1 cellular context compared by ENCODE assay signal in genomic region chr20:49982346-49983122, GRCh38.
A peak's percentile ranks its signal among the peaks of the same experiment; 100 is the strongest.
TF ChIP-seq lines count a peak whose summit lies in the region.

TSS of gene SNAI1 (plus strand) at chr20:49982980. CDS start at chr20:49983060, 80 bp downstream.

TF ChIP-seq in HepG2, 621 proteins besides CTCF, POLR2A, EP300 and RAD21 (continued from another document):
- TF ChIP-seq DMAP1 (CRISPR knock-in tag; IDR thresholded peaks at IDR 0.05) (peak; percentile 90), ZNF709 (CRISPR knock-in tag; IDR thresholded peaks at IDR 0.05) (peak; percentile 98), NFYC (CRISPR knock-in tag; IDR thresholded peaks at IDR 0.05) (peak; percentile 37), AHR (CRISPR knock-in tag; IDR thresholded peaks at IDR 0.05) (peak; percentile 92), STAT5B (CRISPR knock-in tag; IDR thresholded peaks at IDR 0.05) (peak; percentile 84; the same call in 1 of the 2 replicates), SMC3 (IDR thresholded peaks at IDR 0.05; ENCODE audit: low read length) (peak; percentile 13; the same call in 1 of the 2 replicates), RBM39 (IDR thresholded peaks at IDR 0.05; ENCODE audit: low read depth, low read length, poor library complexity, severe bottlenecking) (peak; percentile 2), HOXA5 (CRISPR knock-in tag; IDR thresholded peaks at IDR 0.05) (peak; percentile 93; the same call in 1 of the 2 replicates), ZNF768 (CRISPR knock-in tag; IDR thresholded peaks at IDR 0.05) (peak; percentile 58; the same call in 1 of the 2 replicates), CREB1 (IDR thresholded peaks at IDR 0.05) (peak; percentile 8; the same call in 1 of the 2 replicates), CREB1 (CRISPR knock-in tag; IDR thresholded peaks at IDR 0.05) (no peak), ZNF678 (CRISPR knock-in tag; IDR thresholded peaks at IDR 0.05) (no peak), CENPBD1 (CRISPR knock-in tag; IDR thresholded peaks at IDR 0.05; ENCODE audit: borderline replicate concordance, low read depth) (no peak; the same call in 1 of the 2 replicates), KLF13 (CRISPR knock-in tag; IDR thresholded peaks at IDR 0.05) (peak; percentile 94; the same call in 1 of the 2 replicates), TIGD3 (CRISPR knock-in tag; IDR thresholded peaks at IDR 0.05; ENCODE audit: borderline replicate concordance) (peak; percentile 15; the same call in 1 of the 2 replicates), SRSF9 (IDR thresholded peaks at IDR 0.05; ENCODE audit: borderline replicate concordance, insufficient read depth, low read depth, low read length, poor library complexity, severe bottlenecking) (no peak), MLLT10 (CRISPR knock-in tag; IDR thresholded peaks at IDR 0.05) (no peak), ZNF563 (CRISPR knock-in tag; IDR thresholded peaks at IDR 0.05) (peak; percentile 99), SMAD9 (CRISPR knock-in tag; IDR thresholded peaks at IDR 0.05) (peak; percentile 40; the same call in 1 of the 2 replicates), TAF1 (CRISPR knock-in tag; IDR thresholded peaks at IDR 0.05) (peak; percentile 95), IRF2 (CRISPR knock-in tag; IDR thresholded peaks at IDR 0.05) (0 out of 2 replicates have a peak, but pooled peaks have one; percentile 46), HES4 (CRISPR knock-in tag; IDR thresholded peaks at IDR 0.05; ENCODE audit: borderline replicate concordance) (peak; percentile 95), ZBTB38 (CRISPR knock-in tag; IDR thresholded peaks at IDR 0.05) (peak; percentile 90), HNF1A (IDR thresholded peaks at IDR 0.05; ENCODE audit: low read depth) (no peak), HNF1A (CRISPR knock-in tag; IDR thresholded peaks at IDR 0.05; ENCODE audit: borderline replicate concordance) (peak; percentile 18; the same call in 1 of the 2 replicates), TBP (CRISPR knock-in tag; IDR thresholded peaks at IDR 0.05) (peak; percentile 95; the same call in 1 of the 2 replicates), ZNF501 (CRISPR knock-in tag; IDR thresholded peaks at IDR 0.05) (no peak), RFX3 (CRISPR knock-in tag; IDR thresholded peaks at IDR 0.05) (no peak), SRSF4 (IDR thresholded peaks at IDR 0.05; ENCODE audit: low read depth, low read length, poor library complexity, severe bottlenecking) (no peak), ZBTB10 (CRISPR knock-in tag; IDR thresholded peaks at IDR 0.05; ENCODE audit: borderline replicate concordance) (peak; percentile 85), ZNF569 (CRISPR knock-in tag; IDR thresholded peaks at IDR 0.05; ENCODE audit: borderline replicate concordance) (no peak), RXRB (CRISPR knock-in tag; IDR thresholded peaks at IDR 0.05; ENCODE audit: borderline replicate concordance) (peak; percentile 67; the same call in 1 of the 2 replicates), ZNF770 (CRISPR knock-in tag; IDR thresholded peaks at IDR 0.05) (peak; percentile 78; the same call in 1 of the 2 replicates), TCF7 (IDR thresholded peaks at IDR 0.05; ENCODE audit: low read depth) (no peak), ZFP90 (CRISPR knock-in tag; IDR thresholded peaks at IDR 0.05; ENCODE audit: borderline replicate concordance) (peak; percentile 98), SALL1 (CRISPR knock-in tag; IDR thresholded peaks at IDR 0.05) (peak; percentile 90), NFKBIZ (CRISPR knock-in tag; IDR thresholded peaks at IDR 0.05) (peak; percentile 86; the same call in 1 of the 2 replicates), HNRNPUL1 (IDR thresholded peaks at IDR 0.05; ENCODE audit: low read depth, low read length) (no peak), HDAC6 (IDR thresholded peaks at IDR 0.05; ENCODE audit: low read depth, low read length) (no peak), CENPX (CRISPR knock-in tag; IDR thresholded peaks at IDR 0.05) (no peak), ZNF12 (CRISPR knock-in tag; IDR thresholded peaks at IDR 0.05) (peak; percentile 86), SCMH1 (CRISPR knock-in tag; IDR thresholded peaks at IDR 0.05; ENCODE audit: borderline replicate concordance) (no peak)
- TF ChIP-seq, protein P1, sequence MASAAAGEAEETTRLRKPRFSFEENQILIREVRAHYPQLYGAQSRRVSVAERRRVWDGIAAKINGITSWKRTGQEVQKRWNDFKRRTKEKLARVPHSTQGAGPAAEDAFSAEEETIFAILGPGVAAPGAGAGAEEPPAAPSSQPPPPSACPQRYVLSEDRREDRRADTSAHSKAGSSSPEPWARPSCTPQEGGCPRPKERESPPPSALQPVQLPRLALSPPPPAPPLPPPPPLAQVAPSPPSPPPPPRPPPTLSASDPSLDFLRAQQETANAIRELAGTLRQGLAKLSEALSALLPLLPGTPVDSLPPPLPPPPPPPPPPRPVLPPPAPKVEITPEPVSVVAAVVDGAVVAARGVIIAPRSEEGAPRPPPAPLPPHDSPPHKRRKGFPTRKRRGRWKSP (CRISPR knock-in tag; IDR thresholded peaks at IDR 0.05): peak; percentile 98
- TF ChIP-seq, protein P2, sequence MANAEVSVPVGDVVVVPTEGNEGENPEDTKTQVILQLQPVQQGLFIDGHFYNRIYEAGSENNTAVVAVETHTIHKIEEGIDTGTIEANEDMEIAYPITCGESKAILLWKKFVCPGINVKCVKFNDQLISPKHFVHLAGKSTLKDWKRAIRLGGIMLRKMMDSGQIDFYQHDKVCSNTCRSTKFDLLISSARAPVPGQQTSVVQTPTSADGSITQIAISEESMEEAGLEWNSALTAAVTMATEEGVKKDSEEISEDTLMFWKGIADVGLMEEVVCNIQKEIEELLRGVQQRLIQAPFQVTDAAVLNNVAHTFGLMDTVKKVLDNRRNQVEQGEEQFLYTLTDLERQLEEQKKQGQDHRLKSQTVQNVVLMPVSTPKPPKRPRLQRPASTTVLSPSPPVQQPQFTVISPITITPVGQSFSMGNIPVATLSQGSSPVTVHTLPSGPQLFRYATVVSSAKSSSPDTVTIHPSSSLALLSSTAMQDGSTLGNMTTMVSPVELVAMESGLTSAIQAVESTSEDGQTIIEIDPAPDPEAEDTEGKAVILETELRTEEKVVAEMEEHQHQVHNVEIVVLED (CRISPR knock-in tag; IDR thresholded peaks at IDR 0.05; ENCODE audit: borderline replicate concordance): no peak
- TF ChIP-seq, protein P3, sequence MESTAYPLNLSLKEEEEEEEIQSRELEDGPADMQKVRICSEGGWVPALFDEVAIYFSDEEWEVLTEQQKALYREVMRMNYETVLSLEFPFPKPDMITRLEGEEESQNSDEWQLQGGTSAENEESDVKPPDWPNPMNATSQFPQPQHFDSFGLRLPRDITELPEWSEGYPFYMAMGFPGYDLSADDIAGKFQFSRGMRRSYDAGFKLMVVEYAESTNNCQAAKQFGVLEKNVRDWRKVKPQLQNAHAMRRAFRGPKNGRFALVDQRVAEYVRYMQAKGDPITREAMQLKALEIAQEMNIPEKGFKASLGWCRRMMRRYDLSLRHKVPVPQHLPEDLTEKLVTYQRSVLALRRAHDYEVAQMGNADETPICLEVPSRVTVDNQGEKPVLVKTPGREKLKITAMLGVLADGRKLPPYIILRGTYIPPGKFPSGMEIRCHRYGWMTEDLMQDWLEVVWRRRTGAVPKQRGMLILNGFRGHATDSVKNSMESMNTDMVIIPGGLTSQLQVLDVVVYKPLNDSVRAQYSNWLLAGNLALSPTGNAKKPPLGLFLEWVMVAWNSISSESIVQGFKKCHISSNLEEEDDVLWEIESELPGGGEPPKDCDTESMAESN (CRISPR knock-in tag; conservative IDR thresholded peaks at IDR 0.05): peak; percentile 81
